In the genomic region with DNA sequence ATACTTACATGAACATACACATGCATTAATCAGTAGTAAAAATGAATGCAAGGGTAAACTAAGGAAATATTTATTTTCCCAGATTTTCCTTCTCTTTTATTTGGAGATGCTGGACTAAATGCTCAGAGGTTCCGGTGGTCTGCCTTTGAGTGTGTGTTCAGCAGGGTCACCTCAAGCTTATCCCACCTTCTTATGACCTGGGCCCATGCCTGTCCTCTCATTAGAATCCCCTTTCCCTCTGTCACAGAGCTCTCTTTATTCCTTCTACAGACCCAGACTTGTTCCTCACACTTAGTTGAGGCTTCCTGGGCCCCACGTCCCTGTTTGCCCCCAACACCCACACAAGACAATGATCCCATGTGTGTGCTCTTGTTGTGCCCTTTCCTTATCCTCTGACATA, we compare ENCODE assay signal across 19 cellular contexts.
DNase-seq lines count a peak whose midpoint lies in the region; ATAC-seq and TF ChIP-seq lines count a peak whose summit lies in the region.
"Had no signal": no experiment of that assay in that cellular context is flagged by ENCODE, and none has a peak within 500 bp of the region (broad histone marks: within the 10 kb centered on the region; RNA-seq: fewer than 3 reads in every experiment).

No MANE protein-coding gene starts in this region.

- WGBS in neuronal stem cell (ENCODE audit: extremely low coverage in 2 of 2, insufficient read length in 2 of 2, insufficient replicate concordance in 1 of 2), 2 donors = no CpG with 5 or more reads among the region's 2 CpGs

- peaks cover 68% of the 10 kb centered on the region for H3K79me2 ChIP-seq in DOHH2 (ENCODE audit: control insufficient read depth, low read length)
- H3K79me2 ChIP-seq in OCI-LY1 (ENCODE audit: insufficient read depth, low read length) = peaks cover 52% of the 10 kb centered on the region

- H3K4me3 Mint-ChIP-seq in activated B cell treated with CpG ODN at 0.5 μM for 24 hours = no peak overlapping the region
- H3K4me3 Mint-ChIP-seq: CD4-positive, CD25-positive, alpha-beta regulatory T cell; CD8-positive, alpha-beta memory T cell; H9 had no signal

- H3F3A ChIP-seq in DOHH2 (ENCODE audit: control insufficient read depth, insufficient read depth) (peaks cover 33% of the 10 kb centered on the region), OCI-LY1 (ENCODE audit: insufficient read depth, low read length) (0 out of 2 replicates have a peak, but pooled peaks cover 5% of the 10 kb centered on the region)

- no peak overlapping the region for H3K14ac ChIP-seq in neuronal stem cell (ENCODE audit: low read length)

- no peaks in the 10 kb centered on the region for H3K9me2 ChIP-seq in DOHH2 (replicated peaks; ENCODE audit: control insufficient read depth, low read length)
- no peaks in the 10 kb centered on the region for H3K9me2 ChIP-seq in OCI-LY1 (ENCODE audit: low read depth, low read length)

- DNase-seq in activated B cell treated with CpG ODN at 0.5 μM for 24 hours (no peak), neuronal stem cell (ENCODE audit: low spot score) (no peak), cerebellar cortex (ENCODE audit: low spot score) (no peak), NCI-H2081 (lab: John Stamatoyannopoulos, UW) (no peak)
- DNase-seq: BE2C; C1 segment of cervical spinal cord; CD4-positive, CD25-positive, alpha-beta regulatory T cell; CD8-positive, alpha-beta memory T cell; COR-L47; DMS 273 treated with DMSO at 0.1 percent for 48 hours; DMS53; DND-41; H9; KBM-7 had no signal

- H3K9me3 ChIP-seq in DOHH2 (ENCODE audit: control insufficient read depth, insufficient read depth, low read length) (no peaks in the 10 kb centered on the region; the same call in 1 of the 2 replicates), OCI-LY1 (ENCODE audit: low read length) (no peaks in the 10 kb centered on the region), neuronal stem cell (replicated peaks in 1 of 2; ENCODE audit: control insufficient read depth in 2 of 2, insufficient read depth in 1 of 2, low read depth in 1 of 2, low read length in 2 of 2) (no peaks in the 10 kb centered on the region)
- H3K9me3 ChIP-seq: BE2C had no signal

- H2BK12ac ChIP-seq in neuronal stem cell (ENCODE audit: low read length) = no peak overlapping the region

- CTCF ChIA-PET in activated B cell treated with CpG ODN at 0.5 μM for 24 hours (lab: Charles Lee) = interaction anchor here (1.0 to 5.3 kb wide), 4 partner anchors 10 to 67 kb away, joined by 4 to 43 read pairs (median 30); no protein-coding TSS in a partner anchor

- H2BK120ac ChIP-seq in neuronal stem cell (ENCODE audit: low read depth, low read length) = no peak overlapping the region

- no peak for ATAC-seq in activated B cell treated with CpG ODN at 0.5 μM for 24 hours (ENCODE audit: low read depth)
- no peak for ATAC-seq in HG02798 (IDR thresholded peaks at IDR 0.05; ENCODE audit: poor library complexity, unreplicated experiment)
- ATAC-seq in GM18858 (IDR thresholded peaks at IDR 0.05; ENCODE audit: unreplicated experiment) = no peak

- H3K36me3 Mint-ChIP-seq in activated B cell treated with CpG ODN at 0.5 μM for 24 hours (ENCODE audit: low read depth) = no peaks in the 10 kb centered on the region
- H3K36me3 Mint-ChIP-seq: CD4-positive, CD25-positive, alpha-beta regulatory T cell; CD8-positive, alpha-beta memory T cell had no signal

- intact Hi-C loops in activated B cell treated with CpG ODN at 0.5 μM for 24 hours (cut with micrococcal nuclease) = no loop called here

- no peaks in the 10 kb centered on the region for H3K27me3 Mint-ChIP-seq in activated B cell treated with CpG ODN at 0.5 μM for 24 hours

- no peak overlapping the region for H4K91ac ChIP-seq in neuronal stem cell (ENCODE audit: low read depth, low read length, poor library complexity)

- H3K4me3 ChIP-seq in DOHH2 (ENCODE audit: low read length) (peak overlapping the region; percentile 87), OCI-LY1 (ENCODE audit: low read depth, low read length, poor library complexity, severe bottlenecking) (peak overlapping the region; percentile 69), neuronal stem cell (ENCODE audit: low read length in 2 of 2) (no peak overlapping the region)

- H2AFZ ChIP-seq in OCI-LY1 (ENCODE audit: low read length) (no peak overlapping the region), neuronal stem cell (ENCODE audit: low read length) (no peak overlapping the region)

- H3K23ac ChIP-seq in neuronal stem cell (ENCODE audit: low read depth, low read length, poor library complexity) = peak overlapping the region; percentile 50

- no peak overlapping the region for H2BK5ac ChIP-seq in neuronal stem cell (ENCODE audit: low read length)

- no peak overlapping the region for H2AK5ac ChIP-seq in neuronal stem cell (ENCODE audit: low read depth, low read length)

- peaks cover 32% of the 10 kb centered on the region for H3K36me3 ChIP-seq in DOHH2 (ENCODE audit: control insufficient read depth, low read length)
- peaks cover 16% of the 10 kb centered on the region for H3K36me3 ChIP-seq in OCI-LY1 (ENCODE audit: insufficient read depth, low read length)
- no peaks in the 10 kb centered on the region for H3K36me3 ChIP-seq in neuronal stem cell (replicated peaks in 1 of 2; ENCODE audit: control insufficient read depth in 2 of 2, insufficient read depth in 2 of 2, low read length in 2 of 2)
- H3K36me3 ChIP-seq: BE2C had no signal

- POLR2A ChIA-PET in activated B cell treated with CpG ODN at 0.5 μM for 24 hours (lab: Charles Lee) = interaction anchor here (0.9 to 2.7 kb wide), 5 partner anchors 13 to 118 kb away, joined by 3 to 65 read pairs (median 16); a partner anchor contains a TSS

- H4K8ac ChIP-seq in neuronal stem cell (ENCODE audit: low read depth, low read length) = no peak overlapping the region

- H3K27me3 ChIP-seq in DOHH2 (ENCODE audit: control insufficient read depth, low read length) (no peaks in the 10 kb centered on the region), OCI-LY1 (ENCODE audit: insufficient read depth, low read length) (no peaks in the 10 kb centered on the region), neuronal stem cell (ENCODE audit: control insufficient read depth in 3 of 3, insufficient read depth in 3 of 3, low read depth in 1 of 3, low read length in 3 of 3) (peaks cover 0 to 20% (median 5%) of the 10 kb centered on the region in 3 experiments)

- H2BK15ac ChIP-seq in neuronal stem cell (ENCODE audit: low read length) = no peak overlapping the region

- peaks cover 2% of the 10 kb centered on the region for H3K9me3 Mint-ChIP-seq in activated B cell treated with CpG ODN at 0.5 μM for 24 hours
- H3K9me3 Mint-ChIP-seq: CD4-positive, CD25-positive, alpha-beta regulatory T cell; CD8-positive, alpha-beta memory T cell; H9 had no signal

- TF ChIP-seq CTCF in DOHH2 (IDR thresholded peaks at IDR 0.05; ENCODE audit: low read depth, low read length, poor library complexity, severe bottlenecking) (no peak), OCI-LY1 (IDR thresholded peaks at IDR 0.05; ENCODE audit: low read length) (no peak), activated B cell treated with CpG ODN at 0.5 μM for 24 hours (IDR thresholded peaks at IDR 0.05) (no peak)

- H3K4me2 ChIP-seq in DOHH2 (ENCODE audit: low read length) = peak overlapping the region; percentile 81
- H3K4me2 ChIP-seq in OCI-LY1 (ENCODE audit: low read length) = peak overlapping the region; percentile 88
- no peak overlapping the region for H3K4me2 ChIP-seq in neuronal stem cell (ENCODE audit: insufficient read depth, low read length, poor library complexity, severe bottlenecking)

- H3K27ac Mint-ChIP-seq in activated B cell treated with CpG ODN at 0.5 μM for 24 hours = peak overlapping the region; percentile 3
- H3K27ac Mint-ChIP-seq: CD4-positive, CD25-positive, alpha-beta regulatory T cell; CD8-positive, alpha-beta memory T cell; H9 had no signal

- H4K20me1 ChIP-seq in DOHH2 (ENCODE audit: control insufficient read depth, insufficient read depth, low read depth, low read length) (no peaks in the 10 kb centered on the region), OCI-LY1 (ENCODE audit: insufficient read depth, low read length) (no peaks in the 10 kb centered on the region)

- no peak overlapping the region for H3K18ac ChIP-seq in neuronal stem cell (ENCODE audit: low read length)

- H3K4ac ChIP-seq in neuronal stem cell (ENCODE audit: low read length) = no peak overlapping the region

- H3K79me1 ChIP-seq in neuronal stem cell (ENCODE audit: low read depth, low read length) = no peaks in the 10 kb centered on the region

- H3K9ac ChIP-seq in OCI-LY1 (ENCODE audit: low read length) = peak overlapping the region; percentile 90
- no peak overlapping the region for H3K9ac ChIP-seq in neuronal stem cell (ENCODE audit: low read depth, low read length, poor library complexity)

- peaks cover 96% of the 10 kb centered on the region for H3K4me1 ChIP-seq in DOHH2 (ENCODE audit: control insufficient read depth, low read length)
- peaks cover 98% of the 10 kb centered on the region for H3K4me1 ChIP-seq in OCI-LY1 (ENCODE audit: insufficient read depth, low read length, severe bottlenecking)
- peaks cover 2 to 10% of the 10 kb centered on the region in 2 donors for H3K4me1 ChIP-seq in neuronal stem cell (ENCODE audit: control insufficient read depth in 2 of 2, insufficient read depth in 1 of 2, low read depth in 1 of 2, low read length in 2 of 2)
- H3K4me1 ChIP-seq: BE2C had no signal

- H3K27ac ChIP-seq in DOHH2 (ENCODE audit: low read depth, low read length) (peak overlapping the region; percentile 87), OCI-LY1 (ENCODE audit: low read depth, low read length, poor library complexity, severe bottlenecking) (peak overlapping the region; percentile 99), neuronal stem cell (replicated peaks; ENCODE audit: low read length) (no peak overlapping the region)
- H3K27ac ChIP-seq: HL-60 had no signal

- H3K4me1 Mint-ChIP-seq in activated B cell treated with CpG ODN at 0.5 μM for 24 hours = peaks cover 66% of the 10 kb centered on the region
- H3K4me1 Mint-ChIP-seq: CD4-positive, CD25-positive, alpha-beta regulatory T cell; CD8-positive, alpha-beta memory T cell; H9 had no signal

Comparison
In these comparisons a context has a peak if more than half of its experiments do, and no peak if none do; other contexts are left out.
1. H3K4me3 ChIP-seq: peak in DOHH2 (single experiment) and OCI-LY1 (single experiment); none in neuronal stem cell (0 of 2).